20 cellular contexts compared by ENCODE assay signal in the genomic region with DNA sequence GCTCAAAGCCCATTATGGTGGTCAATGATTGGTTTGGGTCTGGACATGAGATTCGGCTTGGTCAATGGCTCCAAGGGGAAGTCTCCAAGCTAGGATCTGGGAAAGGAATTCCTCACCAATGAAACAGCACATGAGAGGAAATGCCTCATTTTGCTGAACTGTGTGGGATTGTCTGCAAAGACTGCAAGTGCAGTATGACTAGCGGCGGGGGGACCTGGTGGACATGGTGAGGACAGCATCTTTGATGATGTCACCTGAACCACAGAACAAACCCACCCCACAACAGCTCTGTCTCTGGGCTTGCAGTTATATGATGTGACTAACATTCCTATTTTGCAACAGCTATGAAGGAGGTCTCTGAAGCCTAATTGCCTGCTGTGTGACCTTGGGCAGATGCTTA. TPM values are rescaled to one million over a fixed set of nuclear protein-coding genes. Genes with fewer than 3 reads are reported as not detected.
DNase-seq lines count a peak whose midpoint lies in the region; ATAC-seq and TF ChIP-seq lines count a peak whose summit lies in the region.
"Had no signal": no experiment of that assay in that cellular context is flagged by ENCODE, and none has a peak within 500 bp of the region (broad histone marks: within the 10 kb centered on the region; RNA-seq: fewer than 3 reads in every experiment).

No MANE protein-coding gene starts in this region.

- H3K4me1 Mint-ChIP-seq in activated CD4-positive, alpha-beta T cell treated with anti-CD3 and anti-CD28 coated beads for 36 hours, result no peaks in the 10 kb centered on the region
- H3K4me1 Mint-ChIP-seq: stimulated activated naive B cell treated with anti-CD40 and anti-IgM and Interleukin-4, amounts not matched to agents 10 μg/mL and 1 μg/mL and 100 μg/mL, for 72 hours had no signal

- DNase-seq in activated CD4-positive, alpha-beta T cell treated with anti-CD3 and anti-CD28 coated beads for 36 hours, result peak; percentile 17
- no peak for DNase-seq in activated CD4-positive, alpha-beta T cell treated with anti-CD3 and anti-CD28 coated beads for 48 hours
- DNase-seq in NCI-H226, result peak; percentile 68
- DNase-seq in dermis blood vessel endothelial cell, result peak; percentile 9
- no peak for DNase-seq in smooth muscle cell (lab: John Stamatoyannopoulos, UW; ENCODE audit: unreplicated experiment)
- no peak for DNase-seq in DMS53 treated with DMSO at 0.1 percent for 48 hours (lab: John Stamatoyannopoulos, UW; ENCODE audit: unreplicated experiment)
- DNase-seq in left lobe of liver (ENCODE audit: low spot score), result no peak
- DNase-seq: activated naive CD4-positive, alpha-beta T cell treated with Interleukin-2 at 50 U/mL for 16 hours; DMS79 treated with DMSO at 0.1 percent for 48 hours; Kasumi-1; NCI-H1436 treated with DMSO at 0.1 percent for 48 hours; NCI-H446; SHP77 treated with DMSO at 0.1 percent for 48 hours; stimulated activated CD4-positive, alpha-beta T cell treated with anti-CD3 and anti-CD28 coated beads, Interleukin-12 subunit alpha, Interleukin-12 subunit beta, amount 100 ng/mL, for 4 hours; stimulated activated naive B cell treated with anti-CD40 and anti-IgM and Interleukin-4, amounts not matched to agents 10 μg/mL and 1 μg/mL and 100 μg/mL, for 72 hours; T-helper 2 cell had no signal

- H3K4me1 ChIP-seq in smooth muscle cell (ENCODE audit: low read depth), result no peaks in the 10 kb centered on the region

- no peaks in the 10 kb centered on the region for H3K9me3 Mint-ChIP-seq in activated CD4-positive, alpha-beta T cell treated with anti-CD3 and anti-CD28 coated beads for 36 hours (ENCODE audit: low read depth)
- H3K9me3 Mint-ChIP-seq: CD8-positive, alpha-beta T cell had no signal

- H3K9me3 ChIP-seq in smooth muscle cell (replicated peaks; ENCODE audit: low read depth), result no peaks in the 10 kb centered on the region

- H3K27me3 Mint-ChIP-seq in activated CD4-positive, alpha-beta T cell treated with anti-CD3 and anti-CD28 coated beads for 36 hours, result no peaks in the 10 kb centered on the region

- H3K79me2 ChIP-seq in smooth muscle cell (ENCODE audit: low read depth), result no peaks in the 10 kb centered on the region

- no peak overlapping the region for H3K4me3 ChIP-seq in smooth muscle cell

- ATAC-seq in activated CD4-positive, alpha-beta T cell treated with anti-CD3 and anti-CD28 coated beads for 36 hours, result no peak
- ATAC-seq in HG03354 (IDR thresholded peaks at IDR 0.05; ENCODE audit: poor library complexity, severe bottlenecking, unreplicated experiment), result no peak
- ATAC-seq in left lobe of liver, result no peak
- ATAC-seq: activated CD4-positive, CD25-positive, alpha-beta regulatory T cell treated with anti-CD3 and anti-CD28 coated beads, Interleukin-2, amount 50 U/mL, for 24 hours; CD8-positive, alpha-beta T cell; stimulated activated naive B cell treated with anti-CD40 and anti-IgM and Interleukin-4, amounts not matched to agents 10 μg/mL and 1 μg/mL and 100 μg/mL, for 72 hours had no signal

- no peak overlapping the region for H3K27ac Mint-ChIP-seq in activated CD4-positive, alpha-beta T cell treated with anti-CD3 and anti-CD28 coated beads for 36 hours
- H3K27ac Mint-ChIP-seq: CD8-positive, alpha-beta T cell; stimulated activated naive B cell treated with anti-CD40 and anti-IgM and Interleukin-4, amounts not matched to agents 10 μg/mL and 1 μg/mL and 100 μg/mL, for 72 hours had no signal

- POLR2A ChIA-PET in activated CD4-positive, alpha-beta T cell treated with anti-CD3 and anti-CD28 coated beads for 36 hours (lab: Charles Lee), result no interaction called here

- H3K9ac ChIP-seq in smooth muscle cell (ENCODE audit: low read depth), result no peak overlapping the region

- H3K4me2 ChIP-seq in smooth muscle cell, result no peak overlapping the region

- no peak overlapping the region for H3K4me3 Mint-ChIP-seq in activated CD4-positive, alpha-beta T cell treated with anti-CD3 and anti-CD28 coated beads for 36 hours
- H3K4me3 Mint-ChIP-seq: CD8-positive, alpha-beta T cell; stimulated activated naive B cell treated with anti-CD40 and anti-IgM and Interleukin-4, amounts not matched to agents 10 μg/mL and 1 μg/mL and 100 μg/mL, for 72 hours had no signal

- no peaks in the 10 kb centered on the region for H3F3A ChIP-seq in smooth muscle cell (ENCODE audit: low read depth)

- peak overlapping the region; percentile 19 for H2AFZ ChIP-seq in smooth muscle cell (ENCODE audit: low read depth)

- no peaks in the 10 kb centered on the region for H4K20me1 ChIP-seq in smooth muscle cell (ENCODE audit: low read depth)

- CTCF ChIA-PET in activated CD4-positive, alpha-beta T cell treated with anti-CD3 and anti-CD28 coated beads for 36 hours (lab: Charles Lee), result interaction anchor here (0.6 kb wide), 1 partner anchor 40 kb away, joined by 4 read pairs; no protein-coding TSS in a partner anchor

- no peaks in the 10 kb centered on the region for H3K27me3 ChIP-seq in smooth muscle cell (ENCODE audit: low read depth)

- no peaks in the 10 kb centered on the region for H3K36me3 ChIP-seq in smooth muscle cell (ENCODE audit: low read depth)

- no peak overlapping the region for H3K27ac ChIP-seq in smooth muscle cell (ENCODE audit: low read depth)
- H3K27ac ChIP-seq: 22Rv1 had no signal

- TF ChIP-seq CTCF in smooth muscle cell (IDR thresholded peaks at IDR 0.05; ENCODE audit: borderline replicate concordance, insufficient read depth, poor library complexity, severe bottlenecking), result no peak

- 27% methylated on average over 3 of the region's 3 CpGs for WGBS in smooth muscle cell (ENCODE audit: low lambda C conversion rate)

- intact Hi-C loops in activated CD4-positive, alpha-beta T cell treated with anti-CD3 and anti-CD28 coated beads for 36 hours (cut with DNase I, micrococcal nuclease), result no loop called here

- no peaks in the 10 kb centered on the region for H3K36me3 Mint-ChIP-seq in activated CD4-positive, alpha-beta T cell treated with anti-CD3 and anti-CD28 coated beads for 36 hours (ENCODE audit: low read depth)
- H3K36me3 Mint-ChIP-seq: CD8-positive, alpha-beta T cell; stimulated activated naive B cell treated with anti-CD40 and anti-IgM and Interleukin-4, amounts not matched to agents 10 μg/mL and 1 μg/mL and 100 μg/mL, for 72 hours had no signal

RNA-seq across cellular contexts. Expression of a gene that starts 50.6 kb away (rescaled TPM):
- 1 to 10 TPM; 1.8 to 3.1 TPM for total RNA-seq in activated CD4-positive, alpha-beta T cell treated with anti-CD3 and anti-CD28 coated beads for 36 hours
- total RNA-seq in dermis blood vessel endothelial cell (0.14 TPM in 1 of 2 replicates, not detected in the other), smooth muscle cell (4.5 and 5.6 TPM in 2 replicates), left lobe of liver (3.9 TPM)
- 8.8 and 18.8 TPM in 2 replicates for polyA plus RNA-seq in smooth muscle cell

Comparison
In these comparisons a context has a peak if more than half of its experiments do, and no peak if none do; other contexts are left out.
1. DNase-seq: peak in activated CD4-positive, alpha-beta T cell treated with anti-CD3 and anti-CD28 coated beads for 36 hours (single experiment), NCI-H226 (single experiment) and dermis blood vessel endothelial cell (single experiment); none in activated CD4-positive, alpha-beta T cell treated with anti-CD3 and anti-CD28 coated beads for 48 hours (single experiment), smooth muscle cell (single experiment), DMS53 treated with DMSO at 0.1 percent for 48 hours (single experiment) and left lobe of liver (single experiment).